15 cellular contexts compared by ENCODE assay signal in genomic region chr2:128797937-128798336, GRCh38.
DNase-seq lines count a peak whose midpoint lies in the region; ATAC-seq, FAIRE-seq and TF ChIP-seq lines count a peak whose summit lies in the region.
"Had no signal": no experiment of that assay in that cellular context is flagged by ENCODE, and none has a peak within 500 bp of the region (broad histone marks: within the 10 kb centered on the region; RNA-seq: fewer than 3 reads in every experiment).

No MANE protein-coding gene starts in this region.

- H3K4me3 ChIP-seq in spleen (no peak overlapping the region), gastroesophageal sphincter (no peak overlapping the region)
- H3K4me3 ChIP-seq: MG63 had no signal

- TF ChIP-seq EP300 in gastroesophageal sphincter (IDR thresholded peaks at IDR 0.05): no peak

- TF ChIP-seq CTCF in spleen (IDR thresholded peaks at IDR 0.05 in 8 of 11, conservative IDR thresholded peaks at IDR 0.05 in 3 of 11) (no peak), gastroesophageal sphincter (IDR thresholded peaks at IDR 0.05) (no peak), RWPE1 (conservative IDR thresholded peaks at IDR 0.05; ENCODE audit: low read depth) (no peak)

- H3K27ac ChIP-seq in spleen: no peak overlapping the region
- H3K27ac ChIP-seq in gastroesophageal sphincter: no peak overlapping the region
- no peak overlapping the region for H3K27ac ChIP-seq in RWPE1
- H3K27ac ChIP-seq: HL-60 had no signal

- 66 to 82% (median 77%) methylated on average over 6 of the region's 6 CpGs for WGBS in spleen, 5 donors
- 62 to 83% methylated on average over 5 to 6 of the region's 6 CpGs for WGBS in gastroesophageal sphincter (ENCODE audit: low coverage in 1 of 2), 2 donors

- FAIRE-seq in frontal cortex (lab: Jason Lieb, UNC): no peak
- FAIRE-seq: endometrium had no signal

- H3K27me3 ChIP-seq in spleen (replicated peaks in 1 of 7) (no peaks in the 10 kb centered on the region), gastroesophageal sphincter (no peaks in the 10 kb centered on the region)
- H3K27me3 ChIP-seq: MG63 had no signal

- POLR2A ChIA-PET in RWPE1 (lab: Yijun Ruan, JAX; ENCODE audit: low non-redundant PET): no interaction called here

- peak; percentile 52 for DNase-seq in medulla oblongata (ENCODE audit: extremely low spot score)
- DNase-seq in spleen: no peak
- DNase-seq in frontal cortex (ENCODE audit: low spot score in 2 of 2): no peak
- DNase-seq in RWPE1 (ENCODE audit: low spot score): no peak
- DNase-seq: activated CD4-positive, alpha-beta T cell treated with anti-CD3 and anti-CD28 coated beads, Interleukin-2, amount 50 U/mL, for 4 hours; CD8-positive, alpha-beta T cell; MG63; naive B cell; NCI-H510A treated with DMSO at 0.1 percent for 48 hours had no signal

- peak; percentile 90 for ATAC-seq in GM18868 (IDR thresholded peaks at IDR 0.05; ENCODE audit: unreplicated experiment)
- ATAC-seq in GM21526 (IDR thresholded peaks at IDR 0.05; ENCODE audit: low FRiP score, unreplicated experiment): peak; percentile 83
- peak; percentile 73 for ATAC-seq in HG03280 (IDR thresholded peaks at IDR 0.05; ENCODE audit: unreplicated experiment)
- ATAC-seq in gastroesophageal sphincter: no peak
- ATAC-seq: CD8-positive, alpha-beta T cell had no signal

- H3K4me1 ChIP-seq in spleen (no peaks in the 10 kb centered on the region), gastroesophageal sphincter (no peaks in the 10 kb centered on the region)

- TF ChIP-seq POLR2A in spleen (IDR thresholded peaks at IDR 0.05) (no peak), gastroesophageal sphincter (IDR thresholded peaks at IDR 0.05) (no peak)

- CTCF ChIA-PET in RWPE1 (lab: Yijun Ruan, JAX): no interaction called here

- H3K9me3 ChIP-seq in spleen: no peaks in the 10 kb centered on the region
- H3K9me3 ChIP-seq in gastroesophageal sphincter: no peaks in the 10 kb centered on the region
- H3K9me3 ChIP-seq: MG63 had no signal

- H3K36me3 ChIP-seq in spleen (no peaks in the 10 kb centered on the region), gastroesophageal sphincter (no peaks in the 10 kb centered on the region)
- H3K36me3 ChIP-seq: MG63 had no signal

- intact Hi-C loops in spleen (cut with DNase I; ENCODE audit: low total_unique reads): no loop called here
